ENCODE assay signal across 8 cellular contexts in the genomic region with DNA sequence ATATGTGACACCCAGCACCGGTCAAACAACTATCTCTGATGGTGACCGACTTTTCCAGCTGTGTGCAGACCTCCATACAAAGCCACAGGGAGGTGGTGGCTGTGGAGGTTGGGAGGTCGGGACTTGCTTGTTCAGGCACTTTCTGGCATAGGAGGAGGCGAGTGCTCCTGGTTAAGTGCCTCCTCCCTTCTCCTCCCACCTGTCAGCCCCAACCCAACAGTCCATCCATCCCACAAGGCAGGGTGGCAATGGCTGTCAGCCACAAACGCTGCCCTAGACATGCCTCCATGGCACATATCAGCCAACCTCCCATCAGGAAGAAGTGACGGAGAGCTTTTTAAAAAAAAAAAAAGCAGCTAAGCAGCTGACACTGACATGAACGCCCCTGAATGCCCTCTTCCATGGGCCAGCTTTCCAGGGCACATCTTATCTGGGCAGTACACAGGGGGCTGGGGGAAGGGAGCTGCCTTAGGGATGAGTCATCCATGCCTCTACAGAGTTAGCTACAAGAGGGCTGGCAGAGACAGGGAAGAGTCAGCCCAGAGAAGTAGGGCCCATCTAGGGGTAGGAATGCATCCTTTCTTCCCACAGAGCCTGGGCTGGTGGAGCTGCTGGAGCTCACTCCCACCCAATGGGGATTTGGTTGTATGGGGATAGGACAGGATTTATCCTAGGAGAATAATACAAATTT. TPM values are rescaled to one million over a fixed set of nuclear protein-coding genes. Genes with fewer than 3 reads are reported as not detected.
DNase-seq lines count a peak whose midpoint lies in the region; ATAC-seq, FAIRE-seq and TF ChIP-seq lines count a peak whose summit lies in the region.

No MANE protein-coding gene starts in this region.

- H3K27me3 ChIP-seq in BJ (ENCODE audit: control insufficient read depth, insufficient read depth, low read length), result no peaks in the 10 kb centered on the region
- H3K27me3 ChIP-seq in keratinocyte (ENCODE audit: control insufficient read depth, extremely low read depth, insufficient read depth, low read length), result no peaks in the 10 kb centered on the region
- no peaks in the 10 kb centered on the region for H3K27me3 ChIP-seq in HAP-1 (ENCODE audit: low read depth)

- DNase-seq in BJ (ENCODE audit: low read depth) (peak; percentile 75), LHCN-M2 (ENCODE audit: low read depth) (peak; percentile 99), brain pericyte (ENCODE audit: low read depth, low spot score) (peak; percentile 66), keratinocyte (ENCODE audit: low read depth, low spot score) (peak; percentile 93), HAP-1 (ENCODE audit: low spot score in 2 of 2) (no peak)
- DNase-seq in stimulated activated naive B cell treated with anti-CD40 and anti-IgM and Interleukin-4, amounts not matched to agents 10 μg/mL and 1 μg/mL and 100 μg/mL, for 72 hours, result no peak

- H3K9me1 ChIP-seq in keratinocyte (ENCODE audit: control insufficient read depth, extremely low read depth, insufficient read depth, low read length), result peaks cover 9% of the 10 kb centered on the region

- peak overlapping the region; percentile 86 for H3K4me2 ChIP-seq in keratinocyte (ENCODE audit: control insufficient read depth, extremely low read depth, insufficient read depth, low read depth, low read length)

- H2AFZ ChIP-seq in keratinocyte (ENCODE audit: control insufficient read depth, low read length), result no peak overlapping the region

- FAIRE-seq in keratinocyte (lab: Jason Lieb, UNC), result peak; percentile 86

- in situ Hi-C loops in HAP-1 (cut with MboI; ENCODE audit: low sequenced_read_pairs), result no loop called here

- CTCF ChIA-PET in BJ (lab: Yijun Ruan, JAX), result interaction anchor here (0.6 to 4.9 kb wide), 17 partner anchors 9 to 377 kb away, joined by 3 to 47 read pairs (median 4); a partner anchor contains a TSS

- H3K36me3 ChIP-seq in BJ (ENCODE audit: control insufficient read depth, insufficient read depth, low read length) (peaks cover 7% of the 10 kb centered on the region), keratinocyte (ENCODE audit: control insufficient read depth in 2 of 2, extremely low read depth in 1 of 2, insufficient read depth in 2 of 2, low read length in 2 of 2) (peaks cover 16 to 46% of the 10 kb centered on the region in 2 experiments), HAP-1 (replicated peaks) (peaks cover 40% of the 10 kb centered on the region)

- H3K4me3 ChIP-seq in BJ (ENCODE audit: low read depth, low read length) (no peak overlapping the region), keratinocyte (ENCODE audit: control insufficient read depth in 2 of 3, extremely low read depth in 1 of 3, insufficient read depth in 2 of 3, low read depth in 1 of 3, low read length in 3 of 3) (peak overlapping the region in 1 of 3 experiments; percentile 39), HAP-1 (no peak overlapping the region)

- dilution Hi-C loops in keratinocyte (cut with MboI; ENCODE audit: extremely low pct_ligation_motif_present, low sequenced_read_pairs), result no loop called here

- no peaks in the 10 kb centered on the region for H3K27me3 Mint-ChIP-seq in stimulated activated naive B cell treated with anti-CD40 and anti-IgM and Interleukin-4, amounts not matched to agents 10 μg/mL and 1 μg/mL and 100 μg/mL, for 72 hours

- no peaks in the 10 kb centered on the region for H4K20me1 ChIP-seq in keratinocyte (ENCODE audit: control insufficient read depth, extremely low read depth, insufficient read depth, low read length)

- no peaks in the 10 kb centered on the region for H3K9me3 Mint-ChIP-seq in stimulated activated naive B cell treated with anti-CD40 and anti-IgM and Interleukin-4, amounts not matched to agents 10 μg/mL and 1 μg/mL and 100 μg/mL, for 72 hours

- TF ChIP-seq CTCF in BJ (IDR thresholded peaks at IDR 0.05; ENCODE audit: insufficient read depth, low read depth, low read length), result peak; percentile 94
- peak in 2 of 3 experiments; percentile 88 to 93 for TF ChIP-seq CTCF in keratinocyte (optimal IDR thresholded peaks at IDR 0.05 in 1 of 3, IDR thresholded peaks at IDR 0.05 in 1 of 3, conservative IDR thresholded peaks at IDR 0.05 in 1 of 3; ENCODE audit: extremely low read depth in 1 of 3, insufficient read depth in 2 of 3, low read length in 3 of 3)

- H3K4me1 ChIP-seq in keratinocyte (ENCODE audit: control insufficient read depth, extremely low read depth, insufficient read depth, low read length) (peaks cover 53% of the 10 kb centered on the region), HAP-1 (no peaks in the 10 kb centered on the region; the same call in 1 of the 2 replicates)

- peak overlapping the region; percentile 86 for H3K27ac Mint-ChIP-seq in stimulated activated naive B cell treated with anti-CD40 and anti-IgM and Interleukin-4, amounts not matched to agents 10 μg/mL and 1 μg/mL and 100 μg/mL, for 72 hours

- POLR2A ChIA-PET in BJ (lab: Charles Lee), result interaction anchor here (0.6 to 0.8 kb wide), 3 partner anchors 32 to 97 kb away, joined by 3 to 5 read pairs (median 3); no protein-coding TSS in a partner anchor

- H3K9me3 ChIP-seq in keratinocyte (ENCODE audit: control insufficient read depth, low read depth, low read length) (no peaks in the 10 kb centered on the region), HAP-1 (no peaks in the 10 kb centered on the region)

- H3K4me3 Mint-ChIP-seq in stimulated activated naive B cell treated with anti-CD40 and anti-IgM and Interleukin-4, amounts not matched to agents 10 μg/mL and 1 μg/mL and 100 μg/mL, for 72 hours, result no peak overlapping the region

- peaks cover 62% of the 10 kb centered on the region for H3K79me2 ChIP-seq in keratinocyte (ENCODE audit: control insufficient read depth, insufficient read depth, low read length)

- peaks cover 49 to 86% of the 10 kb centered on the region in 2 donors for H3K36me3 Mint-ChIP-seq in stimulated activated naive B cell treated with anti-CD40 and anti-IgM and Interleukin-4, amounts not matched to agents 10 μg/mL and 1 μg/mL and 100 μg/mL, for 72 hours

- H3K27ac ChIP-seq in keratinocyte (ENCODE audit: control insufficient read depth, insufficient read depth, low read length), result peak overlapping the region; percentile 97

- no peak for ATAC-seq in stimulated activated naive B cell treated with anti-CD40 and anti-IgM and Interleukin-4, amounts not matched to agents 10 μg/mL and 1 μg/mL and 100 μg/mL, for 72 hours (replicated peaks)
- no peak for ATAC-seq in GM21717 (IDR thresholded peaks at IDR 0.05; ENCODE audit: unreplicated experiment)
- no peak for ATAC-seq in HG02840 (IDR thresholded peaks at IDR 0.05; ENCODE audit: low FRiP score, unreplicated experiment)

- peak overlapping the region; percentile 84 for H3K9ac ChIP-seq in keratinocyte (ENCODE audit: control insufficient read depth, extremely low read depth, insufficient read depth, low read length)

- H3K4me1 Mint-ChIP-seq in stimulated activated naive B cell treated with anti-CD40 and anti-IgM and Interleukin-4, amounts not matched to agents 10 μg/mL and 1 μg/mL and 100 μg/mL, for 72 hours, result peaks cover 69 to 97% of the 10 kb centered on the region in 2 donors

RNA-seq across cellular contexts. Expression of a gene that starts 41.2 kb away (rescaled TPM):
- 17.4 and 20.8 TPM in 2 replicates for polyA plus RNA-seq in BJ (2011; rRNA removed)
- polyA minus RNA-seq in BJ (2011; rRNA and poly(A)+ RNA removed), result 20.4 and 22.8 TPM in 2 replicates
- total RNA-seq in LHCN-M2 (2014; rRNA removed), result 25.6 and 31.2 TPM in 2 replicates
- polyA plus RNA-seq in LHCN-M2 (2012), result 28.4 TPM
- 24.0 to 41.9 TPM (median 27.5 TPM) in 3 replicates for polyA plus RNA-seq in keratinocyte
- polyA plus RNA-seq in keratinocyte (2011; ENCODE audit: low read depth), result 31.5 TPM
- polyA plus RNA-seq in keratinocyte (2011; cell fraction: cytosol; rRNA removed), result 16.8 and 27.1 TPM in 2 replicates
- 41.0 and 42.0 TPM in 2 replicates for polyA plus RNA-seq in keratinocyte (2011; cell fraction: nucleus; rRNA removed)
- polyA plus RNA-seq in keratinocyte (2012; ENCODE audit: low replicate concordance), result 34.8 and 39.2 TPM in 2 replicates
- polyA minus RNA-seq in keratinocyte, result 17.9 to 28.4 TPM (median 25.3 TPM) in 3 replicates
- 20.3 TPM for polyA minus RNA-seq in keratinocyte (2011; cell fraction: cytosol; rRNA and poly(A)+ RNA removed)
- 17.5 and 18.6 TPM in 2 replicates for polyA minus RNA-seq in keratinocyte (2011; cell fraction: nucleus; rRNA and poly(A)+ RNA removed)

RNA-seq across cellular contexts. Expression of a gene that starts 44.2 kb away (rescaled TPM):
- polyA plus RNA-seq in BJ (2011; rRNA removed) (2.4 and 5.1 TPM in 2 replicates), keratinocyte (22.8 to 48.7 TPM (median 28.7 TPM) in 3 replicates)
- 2.7 and 5.3 TPM in 2 replicates for polyA minus RNA-seq in BJ (2011; rRNA and poly(A)+ RNA removed)
- total RNA-seq in LHCN-M2 (2014; rRNA removed), result 2.1 and 2.2 TPM in 2 replicates
- 2.2 TPM for polyA plus RNA-seq in LHCN-M2 (2012)
- polyA plus RNA-seq in keratinocyte (2011; ENCODE audit: low read depth), result 192 TPM
- polyA plus RNA-seq in keratinocyte (2011; cell fraction: cytosol; rRNA removed), result 7.7 and 12.7 TPM in 2 replicates
- polyA plus RNA-seq in keratinocyte (2011; cell fraction: nucleus; rRNA removed), result 208 and 280 TPM in 2 replicates
- polyA plus RNA-seq in keratinocyte (2012; ENCODE audit: low replicate concordance), result 36.1 and 107 TPM in 2 replicates
- 53.4 to 109 TPM (median 55.2 TPM) in 3 replicates for polyA minus RNA-seq in keratinocyte
- polyA minus RNA-seq in keratinocyte (2011; cell fraction: cytosol; rRNA and poly(A)+ RNA removed), result 23.4 TPM
- 96.3 and 96.6 TPM in 2 replicates for polyA minus RNA-seq in keratinocyte (2011; cell fraction: nucleus; rRNA and poly(A)+ RNA removed)

RNA-seq across cellular contexts. Expression of a gene that starts 57.8 kb away (rescaled TPM):
- polyA plus RNA-seq in BJ (2011; rRNA removed), result 1.3 and 2.1 TPM in 2 replicates
- polyA minus RNA-seq in BJ (2011; rRNA and poly(A)+ RNA removed), result 1.6 and 1.8 TPM in 2 replicates
- total RNA-seq in LHCN-M2 (2014; rRNA removed), result 1.2 and 1.3 TPM in 2 replicates
- polyA plus RNA-seq in LHCN-M2 (2012), result 1.3 TPM
- not detected in 3 replicates for polyA plus RNA-seq in keratinocyte
- polyA plus RNA-seq in keratinocyte (2011; ENCODE audit: low read depth), result not detected
- polyA plus RNA-seq in keratinocyte (2011; cell fraction: cytosol; rRNA removed), result not detected in 2 replicates
- not detected in 2 replicates for polyA plus RNA-seq in keratinocyte (2011; cell fraction: nucleus; rRNA removed)
- not detected in 2 replicates for polyA plus RNA-seq in keratinocyte (2012; ENCODE audit: low replicate concordance)
- not detected in 3 replicates for polyA minus RNA-seq in keratinocyte
- polyA minus RNA-seq in keratinocyte (2011; cell fraction: cytosol; rRNA and poly(A)+ RNA removed), result not detected
- polyA minus RNA-seq in keratinocyte (2011; cell fraction: nucleus; rRNA and poly(A)+ RNA removed), result not detected in 2 replicates

Comparison
In these comparisons a context has a peak if more than half of its experiments do, and no peak if none do; other contexts are left out.
1. DNase-seq: peak in BJ (single experiment), LHCN-M2 (single experiment), brain pericyte (single experiment) and keratinocyte (single experiment); none in stimulated activated naive B cell treated with anti-CD40 and anti-IgM and Interleukin-4, amounts not matched to agents 10 μg/mL and 1 μg/mL and 100 μg/mL, for 72 hours (single experiment) and HAP-1 (0 of 2).